Comparison of ENCODE assay signal across 8 cellular contexts in the genomic region with DNA sequence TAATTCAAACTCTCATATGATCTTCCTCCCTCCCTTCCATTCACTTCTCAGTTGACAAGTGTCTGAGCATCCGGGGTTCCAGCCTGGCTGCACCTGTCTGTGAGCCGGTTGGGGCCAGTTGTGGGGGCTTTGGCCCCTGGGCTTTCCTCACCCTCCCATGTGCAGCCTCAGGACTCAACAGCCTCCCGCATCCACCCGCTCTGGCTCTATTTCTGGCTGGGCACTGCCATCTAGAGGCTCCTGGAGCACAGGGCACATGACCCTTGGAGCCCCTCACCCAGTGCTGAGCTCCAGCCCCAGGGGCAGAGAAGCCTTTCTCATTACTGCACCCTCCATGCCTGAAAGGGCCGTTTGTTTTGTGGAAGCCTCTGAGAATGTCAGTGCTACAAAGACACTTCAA. TPM values are rescaled to one million over a fixed set of nuclear protein-coding genes. Genes with fewer than 3 reads are reported as not detected.
A peak's percentile ranks its signal among the peaks of the same experiment; 100 is the strongest.
DNase-seq lines count a peak whose midpoint lies in the region; ATAC-seq and TF ChIP-seq lines count a peak whose summit lies in the region.

No MANE protein-coding gene starts in this region.

- peak overlapping the region in 4 of 8 donors; percentile 79 to 82 (median 81) for H3K27ac Mint-ChIP-seq in CD8-positive, alpha-beta memory T cell
- H3K27ac Mint-ChIP-seq in activated naive CD4-positive, alpha-beta T cell treated with anti-CD3 and anti-CD28 coated beads, Interleukin-2, amount 50 U/mL, for 72 hours, result peak overlapping the region in 1 of 2 donors; percentile 91

- no peaks in the 10 kb centered on the region for H3K36me3 Mint-ChIP-seq in CD8-positive, alpha-beta memory T cell
- no peaks in the 10 kb centered on the region for H3K36me3 Mint-ChIP-seq in activated naive CD4-positive, alpha-beta T cell treated with anti-CD3 and anti-CD28 coated beads, Interleukin-2, amount 50 U/mL, for 72 hours

- H2AFZ ChIP-seq in KMS-11 (ENCODE audit: low read depth), result no peak overlapping the region

- peaks cover 0 to 4% of the 10 kb centered on the region in 2 donors for H3K27me3 Mint-ChIP-seq in CD8-positive, alpha-beta memory T cell

- peak overlapping the region in 2 of 7 donors; percentile 7 to 74 for H3K4me3 Mint-ChIP-seq in CD8-positive, alpha-beta memory T cell

- H3K4me1 Mint-ChIP-seq in CD8-positive, alpha-beta memory T cell, result peaks cover 25 to 34% (median 33%) of the 10 kb centered on the region in 3 donors

- peaks cover 4% of the 10 kb centered on the region for H3K27me3 ChIP-seq in CD8-positive, alpha-beta memory T cell (ENCODE audit: insufficient read depth, low read length, poor library complexity, severe bottlenecking)
- H3K27me3 ChIP-seq in KMS-11 (ENCODE audit: insufficient read depth, low read depth) (no peaks in the 10 kb centered on the region), SJSA1 (replicated peaks) (no peaks in the 10 kb centered on the region), right atrium auricular region (no peaks in the 10 kb centered on the region)

- H3K4me2 ChIP-seq in KMS-11, result peak overlapping the region; percentile 0; the same call in 1 of the 2 replicates

- ATAC-seq in GM19468 (IDR thresholded peaks at IDR 0.05; ENCODE audit: extremely low read depth, unreplicated experiment), result peak; percentile 34
- peak; percentile 85 to 88 for ATAC-seq in activated naive CD4-positive, alpha-beta T cell treated with anti-CD3 and anti-CD28 coated beads, Interleukin-2, amount 50 U/mL, for 72 hours
- ATAC-seq in GM18873 (IDR thresholded peaks at IDR 0.05; ENCODE audit: low FRiP score, unreplicated experiment), result no peak

- POLR2A ChIA-PET in CD8-positive, alpha-beta memory T cell (lab: Charles Lee), result no interaction called here

- peaks cover 13% of the 10 kb centered on the region for H3K4me1 ChIP-seq in CD8-positive, alpha-beta memory T cell (ENCODE audit: insufficient read depth, low read length)
- H3K4me1 ChIP-seq in KMS-11 (ENCODE audit: low read depth, poor library complexity, severe bottlenecking) (peaks cover 34% of the 10 kb centered on the region), SJSA1 (replicated peaks) (peaks cover 5% of the 10 kb centered on the region), right atrium auricular region (peaks cover 0 to 7% of the 10 kb centered on the region in 2 donors)

- CTCF ChIA-PET in CD8-positive, alpha-beta memory T cell (lab: Charles Lee), result interaction anchor here (0.6 to 2.2 kb wide), 14 partner anchors 10 to 568 kb away, joined by 3 to 9 read pairs (median 3); no protein-coding TSS in a partner anchor

- H3K27ac ChIP-seq in CD8-positive, alpha-beta memory T cell (ENCODE audit: low read depth, low read length), result no peak overlapping the region
- H3K27ac ChIP-seq in KMS-11, result no peak overlapping the region
- no peak overlapping the region for H3K27ac ChIP-seq in SJSA1
- H3K27ac ChIP-seq in right atrium auricular region, result no peak overlapping the region

- H3K9ac ChIP-seq in KMS-11, result no peak overlapping the region

- H3K36me3 ChIP-seq in CD8-positive, alpha-beta memory T cell (ENCODE audit: insufficient read depth, low read length), result no peaks in the 10 kb centered on the region
- no peaks in the 10 kb centered on the region for H3K36me3 ChIP-seq in KMS-11 (ENCODE audit: insufficient read depth)
- H3K36me3 ChIP-seq in SJSA1, result no peaks in the 10 kb centered on the region
- no peaks in the 10 kb centered on the region for H3K36me3 ChIP-seq in right atrium auricular region

- peak; percentile 24 to 75 (median 35) for DNase-seq in CD8-positive, alpha-beta memory T cell
- DNase-seq in SJSA1 (ENCODE audit: low read depth in 1 of 2, low spot score in 2 of 2), result peak; percentile 38 to 77
- peak; percentile 66 to 68 for DNase-seq in activated naive CD4-positive, alpha-beta T cell treated with anti-CD3 and anti-CD28 coated beads, Interleukin-2, amount 50 U/mL, for 72 hours (ENCODE audit: low spot score in 2 of 2)
- no peak for DNase-seq in right atrium auricular region (ENCODE audit: low spot score)
- DNase-seq in stimulated activated CD4-positive, alpha-beta T cell treated with anti-CD3 and anti-CD28 coated beads, Interleukin-12 subunit alpha, Interleukin-12 subunit beta, amount 100 ng/mL, for 4 hours, result peak; percentile 51

- peak; percentile 77 for TF ChIP-seq CTCF in KMS-11 (conservative IDR thresholded peaks at IDR 0.05; ENCODE audit: low read depth, low read length)
- peak; percentile 30 to 63 for TF ChIP-seq CTCF in right atrium auricular region (IDR thresholded peaks at IDR 0.05)

- no peaks in the 10 kb centered on the region for H4K20me1 ChIP-seq in KMS-11 (ENCODE audit: insufficient read depth)

- H3K4me3 ChIP-seq in CD8-positive, alpha-beta memory T cell (ENCODE audit: low read length), result no peak overlapping the region
- H3K4me3 ChIP-seq in KMS-11 (IDR thresholded peaks at IDR 0.05; ENCODE audit: insufficient read depth, low read depth, low read length), result no peak overlapping the region
- no peak overlapping the region for H3K4me3 ChIP-seq in SJSA1
- no peak overlapping the region for H3K4me3 ChIP-seq in right atrium auricular region

- H3K9me3 ChIP-seq in CD8-positive, alpha-beta memory T cell (ENCODE audit: low read length), result no peaks in the 10 kb centered on the region
- no peaks in the 10 kb centered on the region for H3K9me3 ChIP-seq in SJSA1 (replicated peaks)
- no peaks in the 10 kb centered on the region for H3K9me3 ChIP-seq in right atrium auricular region

- H3K79me2 ChIP-seq in KMS-11 (ENCODE audit: insufficient read depth, low read depth), result no peaks in the 10 kb centered on the region

- H3K9me3 Mint-ChIP-seq in CD8-positive, alpha-beta memory T cell, result no peaks in the 10 kb centered on the region
- no peaks in the 10 kb centered on the region for H3K9me3 Mint-ChIP-seq in activated naive CD4-positive, alpha-beta T cell treated with anti-CD3 and anti-CD28 coated beads, Interleukin-2, amount 50 U/mL, for 72 hours

RNA-seq across cellular contexts. Expression of gene HAPSTR1, which starts 43.3 kb away (rescaled TPM):
- 10 to 100 TPM; 60.4 to 61.2 TPM for total RNA-seq in CD8-positive, alpha-beta memory T cell
- 21.3 TPM for polyA plus RNA-seq in CD8-positive, alpha-beta memory T cell
- 72.6 and 91.1 TPM in 2 replicates for total RNA-seq in SJSA1 (2014; rRNA removed; shearing (Covaris generic))
- total RNA-seq in activated naive CD4-positive, alpha-beta T cell treated with anti-CD3 and anti-CD28 coated beads, Interleukin-2, amount 50 U/mL, for 72 hours, result 10 to 100 TPM; 48.9 to 52.7 TPM
- total RNA-seq in right atrium auricular region, result 10 to 100 TPM; 36.1 to 38.6 TPM
